In genomic region chr3:1465091-1465490, GRCh38 we compare ENCODE assay signal across 2 cellular contexts.
TF ChIP-seq lines count a peak whose summit lies in the region.

No MANE protein-coding gene starts in this region.

TF ChIP-seq in IMR-90, 13 proteins besides CTCF, POLR2A, EP300 and RAD21:
- TF ChIP-seq CEBPB (IDR thresholded peaks at IDR 0.05; ENCODE audit: low read depth, low read length): 0 out of 2 replicates have a peak, but pooled peaks have one; percentile 8

TF ChIP-seq in HepG2, 621 proteins besides CTCF, POLR2A, EP300 and RAD21:
- TF ChIP-seq CEBPB (IDR thresholded peaks at IDR 0.05; ENCODE audit: borderline replicate concordance, low read depth, low read length): peak; percentile 41; the same call in 1 of the 2 replicates
